Comparison of ENCODE assay signal across 27 cellular contexts in genomic region chr4:183229397-183229796, GRCh38.
DNase-seq lines count a peak whose midpoint lies in the region; ATAC-seq and TF ChIP-seq lines count a peak whose summit lies in the region.
"Had no signal": no experiment of that assay in that cellular context is flagged by ENCODE, and none has a peak within 500 bp of the region (broad histone marks: within the 10 kb centered on the region; RNA-seq: fewer than 3 reads in every experiment).

No MANE protein-coding gene starts in this region.

- ATAC-seq in RWPE2 (ENCODE audit: low read depth): 0 out of 3 replicates have a peak, but pooled peaks have one; percentile 31
- ATAC-seq: activated T-cell treated with anti-CD3 and anti-CD28 coated beads, Interleukin-2, amount 50 U/mL, for 4 hours; gastrocnemius medialis; right lobe of liver had no signal

- H3K36me3 ChIP-seq in RWPE2 (ENCODE audit: low read depth): no peaks in the 10 kb centered on the region
- H3K36me3 ChIP-seq: brain microvascular endothelial cell, gastrocnemius medialis, left ventricle myocardium inferior, right lobe of liver had no signal

- no peak overlapping the region for H3K27ac ChIP-seq in RWPE2 (ENCODE audit: poor library complexity, severe bottlenecking)
- H3K27ac ChIP-seq: BLaER1 treated with 17β-estradiol and CSF1 and Interleukin-3, amounts not matched to agents 10 nM and 100 nM; brain microvascular endothelial cell; gastrocnemius medialis; left ventricle myocardium inferior; right lobe of liver; VCaP had no signal

- H3K9me3 ChIP-seq in RWPE2 (ENCODE audit: severe bottlenecking): no peaks in the 10 kb centered on the region
- H3K9me3 ChIP-seq: BLaER1 treated with 17β-estradiol and CSF1 and Interleukin-3, amounts not matched to agents 10 nM and 100 nM; gastrocnemius medialis; left ventricle myocardium inferior; right lobe of liver had no signal

- H3K4me1 ChIP-seq in RWPE2 (ENCODE audit: insufficient read depth, poor library complexity, severe bottlenecking): no peaks in the 10 kb centered on the region
- H3K4me1 ChIP-seq: BLaER1 treated with 17β-estradiol and CSF1 and Interleukin-3, amounts not matched to agents 10 nM and 100 nM; gastrocnemius medialis; left ventricle myocardium inferior; right lobe of liver had no signal

- H3K4me3 ChIP-seq in RWPE2 (ENCODE audit: severe bottlenecking): no peak overlapping the region
- H3K4me3 ChIP-seq in foreskin fibroblast (ENCODE audit: low read depth in 1 of 2, low read length in 2 of 2): no peak overlapping the region
- H3K4me3 ChIP-seq: BLaER1 treated with 17β-estradiol and CSF1 and Interleukin-3, amounts not matched to agents 10 nM and 100 nM; gastrocnemius medialis; left ventricle myocardium inferior; right lobe of liver had no signal

- DNase-seq in ELR (ENCODE audit: low read depth) (peak; percentile 55), HS-5 (ENCODE audit: low read depth) (peak; percentile 9), RWPE2 (ENCODE audit: low spot score) (no peak), foreskin fibroblast (peak; percentile 14 to 52), NCI-H1436 treated with DMSO at 0.1 percent for 48 hours (lab: John Stamatoyannopoulos, UW) (no peak), NK-92 (lab: John Stamatoyannopoulos, UW; ENCODE audit: unreplicated experiment) (no peak)
- no peak for DNase-seq in effector CD4-positive, alpha-beta T cell
- DNase-seq: activated CD4-positive, alpha-beta T cell treated with anti-CD3 and anti-CD28 coated beads for 48 hours; activated T-cell treated with anti-CD3 and anti-CD28 coated beads, Interleukin-2, amount 50 U/mL, for 4 hours; brain microvascular endothelial cell; COR-L47; DMS79; effector memory CD4-positive, alpha-beta T cell; gastrocnemius medialis; HCEC 1CT; KG1; left ventricle myocardium inferior; NCI-H2171 treated with DMSO at 0.1 percent for 48 hours; NCI-H748 treated with DMSO at 0.1 percent for 48 hours; right lobe of liver; Right ventricle myocardium superior; stimulated activated CD4-positive, alpha-beta T cell treated with anti-CD3 and anti-CD28 coated beads, Interleukin-2, amount 100 ng/mL, for 48 hours; SW 1271; T-helper 9 cell; trophoblast cell had no signal

- TF ChIP-seq CTCF in RWPE2 (IDR thresholded peaks at IDR 0.05; ENCODE audit: poor library complexity, severe bottlenecking) (no peak), foreskin fibroblast (IDR thresholded peaks at IDR 0.05; ENCODE audit: low read depth, low read length) (no peak)

- no peaks in the 10 kb centered on the region for H3K27me3 ChIP-seq in RWPE2 (ENCODE audit: insufficient read depth, poor library complexity, severe bottlenecking)
- H3K27me3 ChIP-seq: BLaER1 treated with 17β-estradiol and CSF1 and Interleukin-3, amounts not matched to agents 10 nM and 100 nM; brain microvascular endothelial cell; gastrocnemius medialis; right lobe of liver had no signal

Comparison
In these comparisons a context has a peak if more than half of its experiments do, and no peak if none do; other contexts are left out.
1. DNase-seq: peak in ELR (single experiment), HS-5 (single experiment) and foreskin fibroblast (2 of 2); none in RWPE2 (single experiment), NCI-H1436 treated with DMSO at 0.1 percent for 48 hours (single experiment), effector CD4-positive, alpha-beta T cell (single experiment) and NK-92 (single experiment).